8 cellular contexts compared by ENCODE assay signal in genomic region chr4:84498203-84499026, GRCh38. TPM values are rescaled to one million over a fixed set of nuclear protein-coding genes. Genes with fewer than 3 reads are reported as not detected.
DNase-seq lines count a peak whose midpoint lies in the region; ATAC-seq and TF ChIP-seq lines count a peak whose summit lies in the region.

No MANE protein-coding gene starts in this region.

- peaks cover 12% of the 10 kb centered on the region for H3F3A ChIP-seq in SK-N-SH (replicated peaks; ENCODE audit: insufficient read depth)

- intact Hi-C loops in naive thymus-derived CD4-positive, alpha-beta T cell (cut with micrococcal nuclease) = loop anchor here in 1 of 2 donors (1.0 kb wide), 1 partner anchor 84 kb away; no protein-coding TSS in a partner anchor

- POLR2A ChIA-PET in SK-N-SH (lab: Yijun Ruan, JAX) = no interaction called here
- POLR2A ChIA-PET in naive thymus-derived CD4-positive, alpha-beta T cell (lab: Charles Lee) = no interaction called here

- no peak for TF ChIP-seq POLR2A in erythroblast (IDR thresholded peaks at IDR 0.05; ENCODE audit: low read length)

- no peak for TF ChIP-seq RAD21 in SK-N-SH (IDR thresholded peaks at IDR 0.05; ENCODE audit: low read length)

- H3K36me3 Mint-ChIP-seq in activated naive CD4-positive, alpha-beta T cell treated with anti-CD3 and anti-CD28 coated beads, Interleukin-2, amount 10 ng/mL, durations not matched to agents 7 days and 5 days = peaks cover 12% of the 10 kb centered on the region
- peaks cover 0 to 21% (median 4%) of the 10 kb centered on the region in 5 donors for H3K36me3 Mint-ChIP-seq in naive thymus-derived CD4-positive, alpha-beta T cell

- CTCF ChIA-PET in activated naive CD4-positive, alpha-beta T cell treated with anti-CD3 and anti-CD28 coated beads, Interleukin-2, amount 10 ng/mL, durations not matched to agents 7 days and 5 days (lab: Charles Lee) = interaction anchor here (0.7 kb wide), 1 partner anchor 1174 kb away, joined by 4 read pairs; no protein-coding TSS in a partner anchor
- CTCF ChIA-PET in SK-N-SH (lab: Yijun Ruan, JAX) = interaction anchor here (2.3 kb wide), 1 partner anchor 31 kb away, joined by 5 read pairs; no protein-coding TSS in a partner anchor
- CTCF ChIA-PET in naive thymus-derived CD4-positive, alpha-beta T cell (lab: Charles Lee) = no interaction called here

- no peak for TF ChIP-seq EP300 in SK-N-SH (IDR thresholded peaks at IDR 0.05; ENCODE audit: borderline replicate concordance in 1 of 2, low read depth in 1 of 2, low read length in 1 of 2)

- H3K79me2 ChIP-seq in SK-N-SH (ENCODE audit: insufficient read depth) = no peaks in the 10 kb centered on the region

- H3K4me1 ChIP-seq in SK-N-SH (ENCODE audit: control insufficient read depth in 1 of 2, insufficient read depth in 2 of 2, low read depth in 1 of 2, low read length in 1 of 2) = peaks cover 0 to 8% of the 10 kb centered on the region in 2 experiments; a peak in 1 of 4 replicates
- peaks cover 0 to 7% of the 10 kb centered on the region in 2 donors for H3K4me1 ChIP-seq in naive thymus-derived CD4-positive, alpha-beta T cell (ENCODE audit: control insufficient read depth in 2 of 2, insufficient read depth in 2 of 2, low read length in 2 of 2)

- H3K4me1 Mint-ChIP-seq in activated naive CD4-positive, alpha-beta T cell treated with anti-CD3 and anti-CD28 coated beads, Interleukin-2, amount 10 ng/mL, durations not matched to agents 7 days and 5 days = peaks cover 15% of the 10 kb centered on the region
- peaks cover 0 to 38% (median 27%) of the 10 kb centered on the region in 7 donors for H3K4me1 Mint-ChIP-seq in naive thymus-derived CD4-positive, alpha-beta T cell

- H3K27ac ChIP-seq in SK-N-SH (ENCODE audit: low read depth in 2 of 2, low read length in 1 of 2) = no peak overlapping the region
- no peak overlapping the region for H3K27ac ChIP-seq in naive thymus-derived CD4-positive, alpha-beta T cell (ENCODE audit: low read depth, low read length)

- DNase-seq in activated naive CD4-positive, alpha-beta T cell treated with anti-CD3 and anti-CD28 coated beads, Interleukin-2, amount 10 ng/mL, durations not matched to agents 7 days and 5 days = no peak
- no peak for DNase-seq in activated naive CD4-positive, alpha-beta T cell treated with anti-CD3 and anti-CD28 coated beads, Interleukin-2, amount 50 U/mL, for 16 hours
- DNase-seq in SK-N-SH (peak; percentile 46), erythroblast (lab: John Stamatoyannopoulos, UW) (peak; percentile 12 to 22), inferior parietal cortex (ENCODE audit: extremely low spot score) (no peak), SHP77 treated with DMSO at 0.1 percent for 48 hours (lab: John Stamatoyannopoulos, UW) (no peak)
- no peak for DNase-seq in naive thymus-derived CD4-positive, alpha-beta T cell

- H3K27me3 Mint-ChIP-seq in activated naive CD4-positive, alpha-beta T cell treated with anti-CD3 and anti-CD28 coated beads, Interleukin-2, amount 10 ng/mL, durations not matched to agents 7 days and 5 days = peaks cover 95% of the 10 kb centered on the region
- peaks cover 86 to 90% (median 87%) of the 10 kb centered on the region in 5 donors for H3K27me3 Mint-ChIP-seq in naive thymus-derived CD4-positive, alpha-beta T cell

- H3K9me3 ChIP-seq in SK-N-SH = no peaks in the 10 kb centered on the region
- H3K9me3 ChIP-seq in naive thymus-derived CD4-positive, alpha-beta T cell (ENCODE audit: control insufficient read depth in 2 of 3, low read length in 3 of 3) = peaks cover 0 to 34% (median 0%) of the 10 kb centered on the region in 3 experiments

- peak overlapping the region; percentile 15 to 62; a peak in 3 of 4 replicates for H3K4me3 ChIP-seq in SK-N-SH (ENCODE audit: low read depth in 2 of 2, low read length in 1 of 2)
- H3K4me3 ChIP-seq in naive thymus-derived CD4-positive, alpha-beta T cell (ENCODE audit: low read length) = peak overlapping the region; percentile 48

- H2AFZ ChIP-seq in SK-N-SH (ENCODE audit: low read depth) = peak overlapping the region; percentile 60

- peak; percentile 18 for ATAC-seq in naive thymus-derived CD4-positive, alpha-beta T cell
- ATAC-seq in HG02938 (IDR thresholded peaks at IDR 0.05; ENCODE audit: unreplicated experiment) = no peak

- no peaks in the 10 kb centered on the region for H3K36me3 ChIP-seq in SK-N-SH (replicated peaks in 1 of 2; ENCODE audit: control insufficient read depth in 1 of 2, insufficient read depth in 2 of 2, low read length in 1 of 2)
- no peaks in the 10 kb centered on the region for H3K36me3 ChIP-seq in naive thymus-derived CD4-positive, alpha-beta T cell (ENCODE audit: control insufficient read depth in 2 of 3, insufficient read depth in 3 of 3, low read length in 3 of 3)

- peak overlapping the region; percentile 79 for H3K27ac Mint-ChIP-seq in activated naive CD4-positive, alpha-beta T cell treated with anti-CD3 and anti-CD28 coated beads, Interleukin-2, amount 10 ng/mL, durations not matched to agents 7 days and 5 days
- H3K27ac Mint-ChIP-seq in naive thymus-derived CD4-positive, alpha-beta T cell = peak overlapping the region in 3 of 9 donors; percentile 38 to 88 (median 83)

- peaks cover 100% of the 10 kb centered on the region for H3K27me3 ChIP-seq in SK-N-SH (ENCODE audit: insufficient read depth)
- H3K27me3 ChIP-seq in naive thymus-derived CD4-positive, alpha-beta T cell (ENCODE audit: control insufficient read depth in 2 of 2, insufficient read depth in 2 of 2, low read length in 2 of 2) = peaks cover 14 to 79% of the 10 kb centered on the region in 2 donors

- H3K9me2 ChIP-seq in SK-N-SH = no peaks in the 10 kb centered on the region

- H3K9ac ChIP-seq in SK-N-SH = no peak overlapping the region

- H4K20me1 ChIP-seq in SK-N-SH (ENCODE audit: insufficient read depth) = no peaks in the 10 kb centered on the region

- H3K4me3 Mint-ChIP-seq in activated naive CD4-positive, alpha-beta T cell treated with anti-CD3 and anti-CD28 coated beads, Interleukin-2, amount 10 ng/mL, durations not matched to agents 7 days and 5 days = peak overlapping the region; percentile 52
- peak overlapping the region; percentile 74 to 87 (median 83) for H3K4me3 Mint-ChIP-seq in naive thymus-derived CD4-positive, alpha-beta T cell

- no peaks in the 10 kb centered on the region for H3K9me3 Mint-ChIP-seq in activated naive CD4-positive, alpha-beta T cell treated with anti-CD3 and anti-CD28 coated beads, Interleukin-2, amount 10 ng/mL, durations not matched to agents 7 days and 5 days
- peaks cover 0 to 67% (median 40%) of the 10 kb centered on the region in 11 donors for H3K9me3 Mint-ChIP-seq in naive thymus-derived CD4-positive, alpha-beta T cell

- TF ChIP-seq CTCF in SK-N-SH (IDR thresholded peaks at IDR 0.05) = no peak

- peak overlapping the region; percentile 87 for H3K4me2 ChIP-seq in SK-N-SH

- whole genome bisulfite sequencing in SK-N-SH (ENCODE audit: low lambda C conversion rate) = 1% methylated on average over 26 of the region's 64 CpGs

TF ChIP-seq in SK-N-SH, 30 proteins besides CTCF, POLR2A, EP300 and RAD21:
- TF ChIP-seq MXI1 (IDR thresholded peaks at IDR 0.05; ENCODE audit: low read depth, low read length) (no peak), EZH2phosphoT487 (IDR thresholded peaks at IDR 0.05; ENCODE audit: borderline replicate concordance, low read depth) (peak; percentile 84; the same call in 1 of the 2 replicates)

RNA-seq across cellular contexts. Expression of gene NKX6-1, which starts 0.7 kb away (rescaled TPM):
- polyA plus RNA-seq in SK-N-SH (2012; rRNA removed) = not detected in 2 replicates
- not detected in 2 replicates for polyA plus RNA-seq in SK-N-SH (2012; cell fraction: cytosol; rRNA removed)
- not detected in 2 replicates for polyA plus RNA-seq in SK-N-SH (2012; cell fraction: nucleus; rRNA removed)
- not detected for total RNA-seq in naive thymus-derived CD4-positive, alpha-beta T cell
- polyA plus RNA-seq in naive thymus-derived CD4-positive, alpha-beta T cell = not detected

Comparison
In these comparisons a context has a peak if more than half of its experiments do, and no peak if none do; other contexts are left out.
1. DNase-seq: peak in SK-N-SH (single experiment) and erythroblast (2 of 2); none in activated naive CD4-positive, alpha-beta T cell treated with anti-CD3 and anti-CD28 coated beads, Interleukin-2, amount 10 ng/mL, durations not matched to agents 7 days and 5 days (single experiment), activated naive CD4-positive, alpha-beta T cell treated with anti-CD3 and anti-CD28 coated beads, Interleukin-2, amount 50 U/mL, for 16 hours (single experiment), naive thymus-derived CD4-positive, alpha-beta T cell (0 of 9), inferior parietal cortex (single experiment) and SHP77 treated with DMSO at 0.1 percent for 48 hours (single experiment).